In the genomic region with DNA sequence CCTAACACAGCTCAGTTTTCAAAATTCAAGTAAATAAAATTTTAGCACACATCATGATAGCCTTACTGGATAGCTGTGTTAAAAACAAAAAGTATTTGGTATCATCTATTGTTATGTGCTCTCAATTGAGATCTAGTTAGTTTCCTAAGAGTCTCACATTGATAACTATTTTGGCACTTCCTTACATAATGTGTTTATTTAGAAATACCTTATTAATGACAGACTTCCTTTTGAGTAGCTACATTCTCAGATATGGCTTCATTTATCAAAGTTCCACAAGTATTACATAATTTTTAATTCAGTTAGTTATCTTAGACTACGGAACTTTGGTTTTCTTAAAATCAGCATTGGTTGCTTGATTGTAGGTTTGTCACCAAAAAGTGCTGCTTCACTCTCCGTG, we compare ENCODE assay signal across 7 cellular contexts. TPM values are rescaled to one million over a fixed set of nuclear protein-coding genes. Genes with fewer than 3 reads are reported as not detected.
"Had no signal": no experiment of that assay in that cellular context is flagged by ENCODE, and none has a peak within 500 bp of the region (broad histone marks: within the 10 kb centered on the region; RNA-seq: fewer than 3 reads in every experiment).

No MANE protein-coding gene starts in this region.

RNA-seq across cellular contexts. Expression of gene RPE65, which starts 26.9 kb away (rescaled TPM):
- total RNA-seq: HepG2, HT1080, PC-9, Peyer's patch, Right ventricle myocardium superior, SJSA1 had no signal
- polyA plus RNA-seq: HepG2, IMR-90 had no signal
